In genomic region chr22:21682385-21683175, GRCh38 we compare ENCODE assay signal across 1 cellular context.
TF ChIP-seq lines count a peak whose summit lies in the region.

No MANE protein-coding gene starts in this region.

TF ChIP-seq in K562, 482 proteins besides CTCF, POLR2A, EP300 and RAD21 (continues in another document):
- TF ChIP-seq E2F1 (CRISPR knock-in tag; IDR thresholded peaks at IDR 0.05) (no peak), HOXB6 (CRISPR knock-in tag; IDR thresholded peaks at IDR 0.05; ENCODE audit: borderline replicate concordance) (peak; percentile 40; the same call in 1 of the 2 replicates), CBFB (CRISPR knock-in tag; IDR thresholded peaks at IDR 0.05) (peak; percentile 63; the same call in 1 of the 2 replicates), TCFL5 (CRISPR knock-in tag; conservative IDR thresholded peaks at IDR 0.05) (no peak), CBX5 (IDR thresholded peaks at IDR 0.05; ENCODE audit: borderline replicate concordance, low read depth) (no peak), RBM14 (IDR thresholded peaks at IDR 0.05; ENCODE audit: borderline replicate concordance, insufficient read depth, low read depth, low read length) (no peak), EHMT2 (IDR thresholded peaks at IDR 0.05) (no peak), SIX5 (IDR thresholded peaks at IDR 0.05; ENCODE audit: borderline replicate concordance in 1 of 2, insufficient read depth in 1 of 2, low read depth in 1 of 2, low read length in 2 of 2) (no peak), NFYB (IDR thresholded peaks at IDR 0.05; ENCODE audit: extremely low read depth, insufficient read length) (no peak), TEAD4 (IDR thresholded peaks at IDR 0.05; ENCODE audit: low read length) (no peak), TEAD4 (CRISPR knock-in tag; IDR thresholded peaks at IDR 0.05; ENCODE audit: borderline replicate concordance) (0 out of 2 replicates have a peak, but pooled peaks have one; percentile 80), SAP30 (IDR thresholded peaks at IDR 0.05; ENCODE audit: borderline replicate concordance, insufficient read depth, low read depth, low read length, poor library complexity, severe bottlenecking) (peak; percentile 24), PHTF2 (CRISPR knock-in tag; IDR thresholded peaks at IDR 0.05) (no peak), IFI16 (CRISPR knock-in tag; IDR thresholded peaks at IDR 0.05) (no peak; the same call in 1 of the 2 replicates), GTF2E2 (tag; IDR thresholded peaks at IDR 0.05) (no peak), HMGXB4 (CRISPR knock-in tag; IDR thresholded peaks at IDR 0.05) (no peak), ZSCAN29 (IDR thresholded peaks at IDR 0.05) (0 out of 2 replicates have a peak, but pooled peaks have one; percentile 4), MYNN (IDR thresholded peaks at IDR 0.05) (no peak), MYNN (CRISPR knock-in tag; IDR thresholded peaks at IDR 0.05) (peak; percentile 56; the same call in 1 of the 2 replicates), RBFOX2 (IDR thresholded peaks at IDR 0.05; ENCODE audit: low read depth, low read length) (0 out of 2 replicates have a peak, but pooled peaks have one; percentile 7), IRF2 (CRISPR knock-in tag; IDR thresholded peaks at IDR 0.05) (peak; percentile 66; the same call in 1 of the 2 replicates), ZNF184 (CRISPR knock-in tag; IDR thresholded peaks at IDR 0.05) (peak; percentile 66; the same call in 1 of the 2 replicates), SPI1 (IDR thresholded peaks at IDR 0.05; ENCODE audit: borderline replicate concordance, low read depth, low read length) (0 out of 2 replicates have a peak, but pooled peaks have one; percentile 31), ZNF263 (CRISPR knock-in tag; IDR thresholded peaks at IDR 0.05; ENCODE audit: borderline replicate concordance) (0 out of 2 replicates have a peak, but pooled peaks have one; percentile 13), PTBP1 (IDR thresholded peaks at IDR 0.05; ENCODE audit: low read depth, low read length) (0 out of 2 replicates have a peak, but pooled peaks have one; percentile 9), FOXM1 (IDR thresholded peaks at IDR 0.05; ENCODE audit: low read depth) (no peak), FOXM1 (CRISPR knock-in tag; IDR thresholded peaks at IDR 0.05; ENCODE audit: low read depth) (peak; percentile 57; the same call in 1 of the 2 replicates), BRCA1 (IDR thresholded peaks at IDR 0.05) (no peak), BRCA1 (CRISPR knock-in tag; IDR thresholded peaks at IDR 0.05) (no peak; the same call in 1 of the 2 replicates), RBM25 (IDR thresholded peaks at IDR 0.05; ENCODE audit: low read depth, low read length, severe bottlenecking) (no peak), DLX4 (CRISPR knock-in tag; IDR thresholded peaks at IDR 0.05) (no peak), RUNX1 (IDR thresholded peaks at IDR 0.05; ENCODE audit: low read depth) (0 out of 2 replicates have a peak, but pooled peaks have one; percentile 13), ZC3H4 (CRISPR knock-in tag; IDR thresholded peaks at IDR 0.05; ENCODE audit: borderline replicate concordance) (peak; percentile 92), CBX3 (IDR thresholded peaks at IDR 0.05; ENCODE audit: borderline replicate concordance in 1 of 2, low read length in 2 of 2) (peak in 1 of 2 experiments; percentile 75; a peak in 1 of 3 replicates), ID3 (CRISPR knock-in tag; IDR thresholded peaks at IDR 0.05) (no peak), ID3 (tag; IDR thresholded peaks at IDR 0.05) (no peak), ZNF274 (IDR thresholded peaks at IDR 0.05; ENCODE audit: borderline replicate concordance, low read depth, low read length) (no peak), ZNF124 (CRISPR knock-in tag; IDR thresholded peaks at IDR 0.05) (peak; percentile 58; the same call in 1 of the 2 replicates), ZNF407 (IDR thresholded peaks at IDR 0.05; ENCODE audit: low read depth) (no peak), ZNF639 (CRISPR knock-in tag; conservative IDR thresholded peaks at IDR 0.05 in 1 of 2, IDR thresholded peaks at IDR 0.05 in 1 of 2) (peak in 1 of 2 experiments; percentile 94; a peak in 1 of 4 replicates), ZNF282 (CRISPR knock-in tag; IDR thresholded peaks at IDR 0.05) (peak; percentile 49; the same call in 1 of the 2 replicates), THAP12 (CRISPR knock-in tag; IDR thresholded peaks at IDR 0.05) (0 out of 2 replicates have a peak, but pooled peaks have one; percentile 12), ZNF785 (CRISPR knock-in tag; IDR thresholded peaks at IDR 0.05) (no peak), WHSC1 (IDR thresholded peaks at IDR 0.05; ENCODE audit: low read length) (peak; percentile 39), MED1 (CRISPR knock-in tag; IDR thresholded peaks at IDR 0.05; ENCODE audit: borderline replicate concordance) (peak; percentile 66; the same call in 1 of the 2 replicates), ZBTB1 (CRISPR knock-in tag; IDR thresholded peaks at IDR 0.05; ENCODE audit: borderline replicate concordance, low read depth) (0 out of 2 replicates have a peak, but pooled peaks have one; percentile 30), PCBP1 (IDR thresholded peaks at IDR 0.05; ENCODE audit: low read depth, low read length, poor library complexity, severe bottlenecking) (no peak), NCOA4 (IDR thresholded peaks at IDR 0.05; ENCODE audit: partially characterized antibody) (no peak), MXD1 (CRISPR knock-in tag; IDR thresholded peaks at IDR 0.05; ENCODE audit: borderline replicate concordance, poor library complexity, severe bottlenecking) (no peak), FOXK1 (CRISPR knock-in tag; IDR thresholded peaks at IDR 0.05; ENCODE audit: borderline replicate concordance) (no peak), HDAC3 (IDR thresholded peaks at IDR 0.05; ENCODE audit: borderline replicate concordance, partially characterized antibody) (no peak), TCF7L2 (IDR thresholded peaks at IDR 0.05; ENCODE audit: low read depth, low read length) (no peak), STAG1 (CRISPR knock-in tag; IDR thresholded peaks at IDR 0.05; ENCODE audit: borderline replicate concordance) (peak; percentile 8; the same call in 1 of the 2 replicates), ETS2 (tag; IDR thresholded peaks at IDR 0.05; ENCODE audit: borderline replicate concordance, poor library complexity, severe bottlenecking) (no peak)
